In the genomic region with DNA sequence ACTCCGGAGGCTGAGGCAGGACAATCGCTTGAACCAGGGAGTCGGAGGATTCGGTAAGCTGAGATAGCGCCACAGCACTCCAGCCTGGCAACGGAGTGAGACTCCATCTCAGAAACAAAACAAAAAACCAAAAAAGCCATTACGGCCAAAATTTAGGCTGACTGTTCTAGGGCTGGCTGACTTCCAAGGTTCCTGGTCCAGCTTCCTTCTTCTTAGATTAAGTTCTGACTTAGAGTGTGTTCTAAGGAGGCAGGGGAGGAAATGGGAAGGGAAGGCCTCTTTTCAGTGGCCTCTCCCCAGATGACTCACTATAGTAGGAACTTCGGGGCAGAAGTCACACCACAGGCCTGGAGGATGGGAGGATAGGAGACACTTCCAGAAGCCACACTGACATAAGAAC, we compare ENCODE assay signal across 1 cellular context.
TF ChIP-seq lines count a peak whose summit lies in the region.

No MANE protein-coding gene starts in this region.

TF ChIP-seq in GM23338, 12 proteins besides CTCF, POLR2A, EP300 and RAD21 (continued from another document):
- TF ChIP-seq, protein P1, sequence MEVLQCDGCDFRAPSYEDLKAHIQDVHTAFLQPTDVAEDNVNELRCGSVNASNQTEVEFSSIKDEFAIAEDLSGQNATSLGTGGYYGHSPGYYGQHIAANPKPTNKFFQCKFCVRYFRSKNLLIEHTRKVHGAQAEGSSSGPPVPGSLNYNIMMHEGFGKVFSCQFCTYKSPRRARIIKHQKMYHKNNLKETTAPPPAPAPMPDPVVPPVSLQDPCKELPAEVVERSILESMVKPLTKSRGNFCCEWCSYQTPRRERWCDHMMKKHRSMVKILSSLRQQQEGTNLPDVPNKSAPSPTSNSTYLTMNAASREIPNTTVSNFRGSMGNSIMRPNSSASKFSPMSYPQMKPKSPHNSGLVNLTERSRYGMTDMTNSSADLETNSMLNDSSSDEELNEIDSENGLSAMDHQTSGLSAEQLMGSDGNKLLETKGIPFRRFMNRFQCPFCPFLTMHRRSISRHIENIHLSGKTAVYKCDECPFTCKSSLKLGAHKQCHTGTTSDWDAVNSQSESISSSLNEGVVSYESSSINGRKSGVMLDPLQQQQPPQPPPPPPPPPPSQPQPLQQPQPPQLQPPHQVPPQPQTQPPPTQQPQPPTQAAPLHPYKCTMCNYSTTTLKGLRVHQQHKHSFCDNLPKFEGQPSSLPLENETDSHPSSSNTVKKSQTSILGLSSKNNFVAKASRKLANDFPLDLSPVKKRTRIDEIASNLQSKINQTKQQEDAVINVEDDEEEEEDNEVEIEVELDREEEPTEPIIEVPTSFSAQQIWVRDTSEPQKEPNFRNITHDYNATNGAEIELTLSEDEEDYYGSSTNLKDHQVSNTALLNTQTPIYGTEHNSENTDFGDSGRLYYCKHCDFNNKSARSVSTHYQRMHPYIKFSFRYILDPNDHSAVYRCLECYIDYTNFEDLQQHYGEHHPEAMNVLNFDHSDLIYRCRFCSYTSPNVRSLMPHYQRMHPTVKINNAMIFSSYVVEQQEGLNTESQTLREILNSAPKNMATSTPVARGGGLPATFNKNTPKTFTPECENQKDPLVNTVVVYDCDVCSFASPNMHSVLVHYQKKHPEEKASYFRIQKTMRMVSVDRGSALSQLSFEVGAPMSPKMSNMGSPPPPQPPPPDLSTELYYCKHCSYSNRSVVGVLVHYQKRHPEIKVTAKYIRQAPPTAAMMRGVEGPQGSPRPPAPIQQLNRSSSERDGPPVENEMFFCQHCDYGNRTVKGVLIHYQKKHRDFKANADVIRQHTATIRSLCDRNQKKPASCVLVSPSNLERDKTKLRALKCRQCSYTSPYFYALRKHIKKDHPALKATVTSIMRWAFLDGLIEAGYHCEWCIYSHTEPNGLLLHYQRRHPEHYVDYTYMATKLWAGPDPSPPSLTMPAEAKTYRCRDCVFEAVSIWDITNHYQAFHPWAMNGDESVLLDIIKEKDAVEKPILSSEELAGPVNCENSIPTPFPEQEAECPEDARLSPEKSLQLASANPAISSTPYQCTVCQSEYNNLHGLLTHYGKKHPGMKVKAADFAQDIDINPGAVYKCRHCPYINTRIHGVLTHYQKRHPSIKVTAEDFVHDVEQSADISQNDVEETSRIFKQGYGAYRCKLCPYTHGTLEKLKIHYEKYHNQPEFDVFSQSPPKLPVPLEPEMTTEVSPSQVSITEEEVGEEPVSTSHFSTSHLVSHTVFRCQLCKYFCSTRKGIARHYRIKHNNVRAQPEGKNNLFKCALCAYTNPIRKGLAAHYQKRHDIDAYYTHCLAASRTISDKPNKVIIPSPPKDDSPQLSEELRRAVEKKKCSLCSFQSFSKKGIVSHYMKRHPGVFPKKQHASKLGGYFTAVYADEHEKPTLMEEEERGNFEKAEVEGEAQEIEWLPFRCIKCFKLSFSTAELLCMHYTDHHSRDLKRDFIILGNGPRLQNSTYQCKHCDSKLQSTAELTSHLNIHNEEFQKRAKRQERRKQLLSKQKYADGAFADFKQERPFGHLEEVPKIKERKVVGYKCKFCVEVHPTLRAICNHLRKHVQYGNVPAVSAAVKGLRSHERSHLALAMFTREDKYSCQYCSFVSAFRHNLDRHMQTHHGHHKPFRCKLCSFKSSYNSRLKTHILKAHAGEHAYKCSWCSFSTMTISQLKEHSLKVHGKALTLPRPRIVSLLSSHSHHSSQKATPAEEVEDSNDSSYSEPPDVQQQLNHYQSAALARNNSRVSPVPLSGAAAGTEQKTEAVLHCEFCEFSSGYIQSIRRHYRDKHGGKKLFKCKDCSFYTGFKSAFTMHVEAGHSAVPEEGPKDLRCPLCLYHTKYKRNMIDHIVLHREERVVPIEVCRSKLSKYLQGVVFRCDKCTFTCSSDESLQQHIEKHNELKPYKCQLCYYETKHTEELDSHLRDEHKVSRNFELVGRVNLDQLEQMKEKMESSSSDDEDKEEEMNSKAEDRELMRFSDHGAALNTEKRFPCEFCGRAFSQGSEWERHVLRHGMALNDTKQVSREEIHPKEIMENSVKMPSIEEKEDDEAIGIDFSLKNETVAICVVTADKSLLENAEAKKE (CRISPR knock-in tag; IDR thresholded peaks at IDR 0.05) = no peak
- no peak for TF ChIP-seq STAT1 (IDR thresholded peaks at IDR 0.05; ENCODE audit: unreplicated experiment)
